Comparison of ENCODE assay signal across 8 cellular contexts in the genomic region with DNA sequence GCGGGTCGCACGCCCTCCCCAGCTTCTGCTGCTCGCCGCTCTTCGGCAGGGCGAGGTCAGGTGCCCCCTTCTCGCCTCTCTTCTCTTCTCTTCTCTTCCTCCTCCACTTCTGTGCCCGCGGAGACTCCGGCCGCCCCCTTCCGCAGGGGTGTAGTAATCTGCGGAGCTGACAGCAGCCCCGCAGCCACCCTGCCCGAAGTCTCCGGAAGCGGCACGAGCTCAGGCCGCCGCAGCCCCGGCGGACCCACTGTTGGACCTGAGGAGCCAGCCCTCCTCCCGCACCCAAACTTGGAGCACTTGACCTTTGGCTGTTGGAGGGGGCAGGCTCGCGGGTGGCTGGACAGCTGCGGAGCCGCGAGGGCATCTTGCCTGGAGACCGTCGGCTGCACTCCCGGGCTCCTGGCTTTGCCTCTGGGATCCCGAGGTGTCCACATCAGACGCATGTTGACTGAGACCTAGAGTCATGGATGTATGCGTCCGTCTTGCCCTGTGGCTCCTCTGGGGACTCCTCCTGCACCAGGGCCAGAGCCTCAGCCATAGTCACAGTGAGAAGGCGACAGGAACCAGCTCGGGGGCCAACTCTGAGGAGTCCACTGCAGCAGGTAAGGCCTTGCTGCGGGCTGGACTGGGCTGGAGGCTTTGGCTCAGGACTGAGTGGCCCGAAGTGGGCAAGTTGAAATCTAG. TPM values are rescaled to one million over a fixed set of nuclear protein-coding genes. Genes with fewer than 3 reads are reported as not detected.
DNase-seq lines count a peak whose midpoint lies in the region; ATAC-seq and TF ChIP-seq lines count a peak whose summit lies in the region.

No MANE protein-coding gene starts in this region.

- CTCF ChIA-PET in activated CD4-positive, alpha-beta memory T cell treated with anti-CD3 and anti-CD28 coated beads for 36 hours (lab: Charles Lee), result interaction anchor here (0.5 to 23.7 kb wide), 34 partner anchors 10 to 241 kb away, joined by 3 to 756 read pairs (median 16); a partner anchor contains a TSS

- H3K9me3 ChIP-seq in KOPT-K1 (ENCODE audit: insufficient read depth, low read length, poor library complexity, severe bottlenecking), result no peaks in the 10 kb centered on the region
- H3K9me3 ChIP-seq in mucosa of rectum (ENCODE audit: control insufficient read depth in 2 of 2, low read length in 2 of 2), result no peaks in the 10 kb centered on the region
- H3K9me3 ChIP-seq in upper lobe of left lung, result no peaks in the 10 kb centered on the region

- H3K4me1 ChIP-seq in mucosa of rectum (ENCODE audit: control insufficient read depth in 2 of 2, insufficient read depth in 2 of 2, low read length in 2 of 2) (peaks cover 37 to 55% of the 10 kb centered on the region in 2 donors), upper lobe of left lung (peaks cover 50 to 57% (median 54%) of the 10 kb centered on the region in 4 donors)

- H3K36me3 ChIP-seq in KOPT-K1 (ENCODE audit: insufficient read depth, low read length), result no peaks in the 10 kb centered on the region
- no peaks in the 10 kb centered on the region for H3K36me3 ChIP-seq in mucosa of rectum (ENCODE audit: control insufficient read depth in 2 of 2, insufficient read depth in 2 of 2, low read length in 2 of 2)
- no peaks in the 10 kb centered on the region for H3K36me3 ChIP-seq in upper lobe of left lung

- H3K4me3 ChIP-seq in epithelial cell of esophagus (ENCODE audit: low read length), result peak overlapping the region; percentile 75
- peak overlapping the region; percentile 84 to 87 for H3K4me3 ChIP-seq in mucosa of rectum (ENCODE audit: low read length in 2 of 2)
- peak overlapping the region; percentile 64 to 93 (median 81) for H3K4me3 ChIP-seq in upper lobe of left lung

- H3K4me3 Mint-ChIP-seq in activated CD4-positive, alpha-beta memory T cell treated with anti-CD3 and anti-CD28 coated beads for 36 hours, result peak overlapping the region; percentile 81

- peak overlapping the region; percentile 77 to 83 for H3K9ac ChIP-seq in mucosa of rectum (ENCODE audit: low read depth in 1 of 2, low read length in 2 of 2)

- no peaks in the 10 kb centered on the region for H3K27me3 ChIP-seq in mucosa of rectum (ENCODE audit: control insufficient read depth in 2 of 2, insufficient read depth in 2 of 2, low read length in 2 of 2)
- no peaks in the 10 kb centered on the region for H3K27me3 ChIP-seq in upper lobe of left lung

- POLR2A ChIA-PET in activated CD4-positive, alpha-beta memory T cell treated with anti-CD3 and anti-CD28 coated beads for 36 hours (lab: Charles Lee), result interaction anchor here (0.7 to 4.2 kb wide), 12 partner anchors 9 to 216 kb away, joined by 3 to 124 read pairs (median 11); a partner anchor contains a TSS

- peaks cover 4% of the 10 kb centered on the region for H3K36me3 Mint-ChIP-seq in activated CD4-positive, alpha-beta memory T cell treated with anti-CD3 and anti-CD28 coated beads for 36 hours

- no peak for TF ChIP-seq EP300 in upper lobe of left lung (IDR thresholded peaks at IDR 0.05)

- H3K4me1 Mint-ChIP-seq in activated CD4-positive, alpha-beta memory T cell treated with anti-CD3 and anti-CD28 coated beads for 36 hours (ENCODE audit: low read depth), result peaks cover 61% of the 10 kb centered on the region

- peak; percentile 11 for ATAC-seq in GM21717 (IDR thresholded peaks at IDR 0.05; ENCODE audit: unreplicated experiment)
- ATAC-seq in upper lobe of left lung (ENCODE audit: low FRiP score in 2 of 2), result peak; percentile 20 to 42

- H3K27ac ChIP-seq in KOPT-K1 (ENCODE audit: low read depth, low read length, poor library complexity, severe bottlenecking) (peak overlapping the region; percentile 92), mucosa of rectum (ENCODE audit: low read depth in 2 of 2, low read length in 2 of 2) (peak overlapping the region; percentile 96), upper lobe of left lung (peak overlapping the region; percentile 93 to 99 (median 98))

- H3K27ac Mint-ChIP-seq in activated CD4-positive, alpha-beta memory T cell treated with anti-CD3 and anti-CD28 coated beads for 36 hours, result peak overlapping the region; percentile 90

- intact Hi-C loops in activated CD4-positive, alpha-beta memory T cell treated with anti-CD3 and anti-CD28 coated beads for 36 hours (cut with micrococcal nuclease), result loop anchor here (1.0 to 2.0 kb wide), 3 partner anchors 15 to 99 kb away; no protein-coding TSS in a partner anchor

- no peaks in the 10 kb centered on the region for H3K27me3 Mint-ChIP-seq in activated CD4-positive, alpha-beta memory T cell treated with anti-CD3 and anti-CD28 coated beads for 36 hours

- 0 to 7% methylated on average over 22 to 36 of the region's 40 CpGs for WGBS in upper lobe of left lung, 2 donors

- H3K9me3 Mint-ChIP-seq in activated CD4-positive, alpha-beta memory T cell treated with anti-CD3 and anti-CD28 coated beads for 36 hours, result no peaks in the 10 kb centered on the region

- peak; percentile 57 for DNase-seq in ELF-1 (ENCODE audit: low read depth, low spot score)
- DNase-seq in activated CD4-positive, alpha-beta memory T cell treated with anti-CD3 and anti-CD28 coated beads for 36 hours, result peak; percentile 72
- DNase-seq in epithelial cell of esophagus (ENCODE audit: low read depth), result no peak
- DNase-seq in upper lobe of left lung, result peak in 1 of 2 donors; percentile 65
- DNase-seq in NCI-H187 (lab: John Stamatoyannopoulos, UW), result no peak

- TF ChIP-seq CTCF in epithelial cell of esophagus (IDR thresholded peaks at IDR 0.05; ENCODE audit: insufficient read depth, low read depth, low read length, missing control alignments), result no peak
- no peak for TF ChIP-seq CTCF in upper lobe of left lung (IDR thresholded peaks at IDR 0.05)

- TF ChIP-seq POLR2A in upper lobe of left lung (IDR thresholded peaks at IDR 0.05), result no peak

RNA-seq across cellular contexts. Expression of a gene that starts 0.5 kb away (rescaled TPM):
- total RNA-seq in activated CD4-positive, alpha-beta memory T cell treated with anti-CD3 and anti-CD28 coated beads for 36 hours, result 10 to 100 TPM; 55.9 to 61.1 TPM
- 10 to 100 TPM; 39.7 to 81.8 (median 56.5) TPM for total RNA-seq in upper lobe of left lung

RNA-seq across cellular contexts. Expression of a gene that starts 15.2 kb away (rescaled TPM):
- 100 to 1,000 TPM; 181 to 186 TPM for total RNA-seq in activated CD4-positive, alpha-beta memory T cell treated with anti-CD3 and anti-CD28 coated beads for 36 hours
- total RNA-seq in upper lobe of left lung, result 100 to 1,000 TPM in 2 of 6 donors, 10 to 100 TPM in 4; 67.0 to 137 (median 85.1) TPM

RNA-seq across cellular contexts. Expression of a gene that starts 47.6 kb away (rescaled TPM):
- 10 to 100 TPM; 27.4 to 30.2 TPM for total RNA-seq in activated CD4-positive, alpha-beta memory T cell treated with anti-CD3 and anti-CD28 coated beads for 36 hours
- 100 to 1,000 TPM in 1 of 6 donors, 10 to 100 TPM in 5; 19.5 to 106 (median 25.2) TPM for total RNA-seq in upper lobe of left lung

RNA-seq across cellular contexts. Expression of a gene that starts 58.6 kb away (rescaled TPM):
- 100 to 1,000 TPM in 1 of 2 experiments, 10 to 100 TPM in 1; 90.6 to 104 TPM for total RNA-seq in activated CD4-positive, alpha-beta memory T cell treated with anti-CD3 and anti-CD28 coated beads for 36 hours
- total RNA-seq in upper lobe of left lung, result 100 to 1,000 TPM in 2 of 6 donors, 10 to 100 TPM in 4; 66.6 to 127 (median 86.1) TPM

Comparison
In these comparisons a context has a peak if more than half of its experiments do, and no peak if none do; other contexts are left out.
1. DNase-seq: peak in ELF-1 (single experiment) and activated CD4-positive, alpha-beta memory T cell treated with anti-CD3 and anti-CD28 coated beads for 36 hours (single experiment); none in epithelial cell of esophagus (single experiment) and NCI-H187 (0 of 2).
2. Peak in every context shown above with its lines, with median percentiles within 50 percentile points of each other: H3K27ac ChIP-seq and H3K4me3 ChIP-seq.